Comparison of ENCODE assay signal across 19 cellular contexts in the genomic region with DNA sequence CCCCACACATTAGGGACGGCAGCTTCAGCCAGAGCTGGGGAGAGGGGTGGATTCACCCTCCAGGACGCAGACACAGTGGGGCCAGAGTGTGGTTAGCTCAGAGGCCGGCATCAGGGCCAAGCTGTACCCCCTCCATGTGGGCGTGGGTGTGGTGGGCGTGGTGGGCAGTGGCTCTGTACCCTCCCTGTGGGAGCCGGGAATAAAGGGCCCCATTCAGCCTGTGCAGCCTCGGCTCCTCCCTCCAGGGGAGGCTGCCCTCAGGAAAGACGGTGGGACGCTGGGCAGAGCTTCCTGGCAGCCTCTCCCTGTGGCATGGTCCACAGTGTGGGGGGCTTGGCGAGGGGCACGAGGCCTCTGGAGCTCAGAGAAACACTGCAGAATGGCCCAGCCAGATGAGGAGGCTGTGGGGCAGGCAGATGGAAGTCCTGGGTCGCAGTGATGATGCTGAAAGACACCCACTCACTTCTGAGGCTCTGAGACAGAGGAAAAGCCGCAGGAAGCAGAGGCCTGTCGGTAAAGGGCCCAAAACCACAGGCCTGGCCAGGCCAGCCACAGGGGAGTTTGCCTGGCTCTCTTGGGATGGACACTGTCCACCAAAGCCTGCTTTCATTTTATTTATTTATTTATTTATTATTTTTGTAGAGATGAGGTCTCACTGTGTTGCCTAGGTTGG.
DNase-seq lines count a peak whose midpoint lies in the region; ATAC-seq, FAIRE-seq and TF ChIP-seq lines count a peak whose summit lies in the region.
"Had no signal": no experiment of that assay in that cellular context is flagged by ENCODE, and none has a peak within 500 bp of the region (broad histone marks: within the 10 kb centered on the region; RNA-seq: fewer than 3 reads in every experiment).

No MANE protein-coding gene starts in this region.

- H3K27me3 ChIP-seq in HepG2 (ENCODE audit: control insufficient read depth in 1 of 2, insufficient read depth in 2 of 2, low read length in 2 of 2) = no peaks in the 10 kb centered on the region
- H3K27me3 ChIP-seq: hepatocyte had no signal

- H2AFZ ChIP-seq in HepG2 (ENCODE audit: low read length) = no peak overlapping the region
- H2AFZ ChIP-seq: hepatocyte had no signal

- BruUV-seq in HepG2 (replicated peaks; lab: Mats Ljungman, UMichigan) = no TSS peak

- H3K27ac ChIP-seq in HepG2 (ENCODE audit: extremely low read length, insufficient read depth, low read length) = no peak overlapping the region
- H3K27ac ChIP-seq: hepatocyte had no signal

- peaks cover 4% of the 10 kb centered on the region; the same call in 1 of the 2 replicates for H4K20me1 ChIP-seq in HepG2 (ENCODE audit: insufficient read depth, low read length)

- H3K9ac ChIP-seq in HepG2 (ENCODE audit: insufficient read depth, low read depth, low read length) = no peak overlapping the region

- no peak overlapping the region for H3K4me3 Mint-ChIP-seq in activated naive CD4-positive, alpha-beta T cell treated with anti-CD3 and anti-CD28 coated beads for 36 hours
- peak overlapping the region; percentile 73 for H3K4me3 Mint-ChIP-seq in activated T-helper 17 cell treated with anti-CD3 and anti-CD28 coated beads, Interleukin-2, amount 50 U/mL, for 72 hours

- H3K4me2 ChIP-seq in HepG2 (ENCODE audit: low read depth, low read length) = no peak overlapping the region
- H3K4me2 ChIP-seq: hepatocyte had no signal

- in situ Hi-C loops in HepG2 (cut with HindIII; ENCODE audit: extremely low pct_ligation_motif_present, low pct_unique_long_range_greater_than_20kb) = no loop called here

- ATAC-seq in activated naive CD4-positive, alpha-beta T cell treated with anti-CD3 and anti-CD28 coated beads, Interleukin-2, amount 50 U/mL, for 72 hours = no peak
- peak; percentile 31 for ATAC-seq in activated T-helper 17 cell treated with anti-CD3 and anti-CD28 coated beads, Interleukin-2, amount 50 U/mL, for 72 hours (replicated peaks)
- ATAC-seq in HepG2 (no peak), GM18519 (IDR thresholded peaks at IDR 0.05; ENCODE audit: low FRiP score, unreplicated experiment) (no peak)

- peaks cover 36% of the 10 kb centered on the region for H3K4me1 Mint-ChIP-seq in activated naive CD4-positive, alpha-beta T cell treated with anti-CD3 and anti-CD28 coated beads for 36 hours (ENCODE audit: low read depth)
- peaks cover 31% of the 10 kb centered on the region for H3K4me1 Mint-ChIP-seq in activated T-helper 17 cell treated with anti-CD3 and anti-CD28 coated beads, Interleukin-2, amount 50 U/mL, for 72 hours

- H3K9me3 ChIP-seq in HepG2 (ENCODE audit: low read length) = no peaks in the 10 kb centered on the region

- TF ChIP-seq EP300 in HepG2 (IDR thresholded peaks at IDR 0.05; ENCODE audit: low read depth in 2 of 2, low read length in 2 of 2) (no peak), HepG2 (CRISPR knock-in tag; IDR thresholded peaks at IDR 0.05; ENCODE audit: borderline replicate concordance) (no peak)

- no peak for TF ChIP-seq CTCF in HepG2 (CRISPR knock-in tag; IDR thresholded peaks at IDR 0.05)

- POLR2A ChIA-PET in HepG2 (lab: Yijun Ruan, JAX) = no interaction called here

- no peak for FAIRE-seq in HepG2 (lab: Jason Lieb, UNC)
- peak; percentile 73 for FAIRE-seq in urothelium cell line (lab: Jason Lieb, UNC)
- FAIRE-seq: GM12891 had no signal

- no peaks in the 10 kb centered on the region for H3K79me2 ChIP-seq in HepG2 (ENCODE audit: insufficient read depth, low read length)

- H3K4me3 ChIP-seq in HepG2 (replicated peaks in 1 of 3; ENCODE audit: insufficient read depth in 1 of 3, low read depth in 2 of 3, low read length in 3 of 3) = no peak overlapping the region
- H3K4me3 ChIP-seq: hepatocyte had no signal

- peaks cover 14 to 31% of the 10 kb centered on the region in 2 experiments; a peak in 3 of 5 replicates for H3K36me3 ChIP-seq in HepG2 (replicated peaks in 1 of 2; ENCODE audit: control insufficient read depth in 1 of 2, insufficient read depth in 2 of 2, low read length in 2 of 2)

- intact Hi-C loops in activated naive CD4-positive, alpha-beta T cell treated with anti-CD3 and anti-CD28 coated beads for 36 hours (cut with micrococcal nuclease) = no loop called here
- intact Hi-C loops in HepG2 (cut with micrococcal nuclease; ENCODE audit: unreplicated experiment) = no loop called here

- H3K27me3 Mint-ChIP-seq in activated naive CD4-positive, alpha-beta T cell treated with anti-CD3 and anti-CD28 coated beads for 36 hours (ENCODE audit: low read depth) = no peaks in the 10 kb centered on the region
- H3K27me3 Mint-ChIP-seq in activated T-helper 17 cell treated with anti-CD3 and anti-CD28 coated beads, Interleukin-2, amount 50 U/mL, for 72 hours = no peaks in the 10 kb centered on the region

- H3K36me3 Mint-ChIP-seq in activated naive CD4-positive, alpha-beta T cell treated with anti-CD3 and anti-CD28 coated beads for 36 hours (ENCODE audit: low read depth) = no peaks in the 10 kb centered on the region
- peaks cover 0 to 3% of the 10 kb centered on the region in 2 donors for H3K36me3 Mint-ChIP-seq in activated naive CD4-positive, alpha-beta T cell treated with anti-CD3 and anti-CD28 coated beads, Interleukin-2, amount 50 U/mL, for 72 hours
- no peaks in the 10 kb centered on the region for H3K36me3 Mint-ChIP-seq in activated T-helper 17 cell treated with anti-CD3 and anti-CD28 coated beads, Interleukin-2, amount 50 U/mL, for 72 hours (ENCODE audit: low read depth)

- DNase-seq in activated naive CD4-positive, alpha-beta T cell treated with anti-CD3 and anti-CD28 coated beads for 36 hours = no peak
- DNase-seq in activated naive CD4-positive, alpha-beta T cell treated with anti-CD3 and anti-CD28 coated beads, Interleukin-2, amount 50 U/mL, for 72 hours (ENCODE audit: low spot score in 2 of 2) = no peak
- DNase-seq in HepG2 (ENCODE audit: low spot score) = no peak
- DNase-seq in urothelium cell line (ENCODE audit: low spot score) = peak; percentile 35
- DNase-seq in NCI-H1436 (lab: John Stamatoyannopoulos, UW) = no peak
- DNase-seq in D341Med (ENCODE audit: low spot score) = no peak
- DNase-seq: ACHN; activated CD4-positive, CD25-positive, alpha-beta regulatory T cell; COR-L47; dermis blood vessel endothelial cell; NCI-H1694; NCI-H524; posterior cingulate gyrus; substantia nigra; SW 1271 had no signal

- H3K9me3 Mint-ChIP-seq in activated naive CD4-positive, alpha-beta T cell treated with anti-CD3 and anti-CD28 coated beads for 36 hours = no peaks in the 10 kb centered on the region
- H3K9me3 Mint-ChIP-seq in activated naive CD4-positive, alpha-beta T cell treated with anti-CD3 and anti-CD28 coated beads, Interleukin-2, amount 50 U/mL, for 72 hours = peaks cover 0 to 3% of the 10 kb centered on the region in 2 donors
- H3K9me3 Mint-ChIP-seq in activated T-helper 17 cell treated with anti-CD3 and anti-CD28 coated beads, Interleukin-2, amount 50 U/mL, for 72 hours = no peaks in the 10 kb centered on the region

- TF ChIP-seq RAD21 in HepG2 (CRISPR knock-in tag; IDR thresholded peaks at IDR 0.05) = no peak

- H3K27ac Mint-ChIP-seq in activated naive CD4-positive, alpha-beta T cell treated with anti-CD3 and anti-CD28 coated beads for 36 hours = peak overlapping the region; percentile 59
- H3K27ac Mint-ChIP-seq in activated naive CD4-positive, alpha-beta T cell treated with anti-CD3 and anti-CD28 coated beads, Interleukin-2, amount 50 U/mL, for 72 hours = peak overlapping the region in 1 of 2 donors; percentile 62
- H3K27ac Mint-ChIP-seq in activated T-helper 17 cell treated with anti-CD3 and anti-CD28 coated beads, Interleukin-2, amount 50 U/mL, for 72 hours = peak overlapping the region; percentile 95

- TF ChIP-seq POLR2A in HepG2 (IDR thresholded peaks at IDR 0.05; ENCODE audit: insufficient read depth in 1 of 2, low read depth in 2 of 2, low read length in 2 of 2) = no peak

- CTCF ChIA-PET in activated naive CD4-positive, alpha-beta T cell treated with anti-CD3 and anti-CD28 coated beads for 36 hours (lab: Charles Lee) = interaction anchor here (1.1 to 1.3 kb wide), 2 partner anchors 9 to 18 kb away, joined by 3 to 7 read pairs; no protein-coding TSS in a partner anchor
- CTCF ChIA-PET in HepG2 (lab: Yijun Ruan, JAX; ENCODE audit: low intra/inter-chr PET ratio, low total read pairs) = no interaction called here

- peaks cover 9% of the 10 kb centered on the region for H3K4me1 ChIP-seq in HepG2 (ENCODE audit: insufficient read depth, low read length)

- 96% methylated on average over 10 of the region's 14 CpGs for WGBS in HepG2 (ENCODE audit: low lambda C conversion rate)

TF ChIP-seq in HepG2, 621 proteins besides CTCF, POLR2A, EP300 and RAD21 (continues in another document):
- TF ChIP-seq ARID2 (CRISPR knock-in tag; IDR thresholded peaks at IDR 0.05; ENCODE audit: borderline replicate concordance) (no peak), ZFP36L1 (CRISPR knock-in tag; IDR thresholded peaks at IDR 0.05) (no peak), SALL1 (CRISPR knock-in tag; IDR thresholded peaks at IDR 0.05) (0 out of 2 replicates have a peak, but pooled peaks have one; percentile 12)
- TF ChIP-seq, protein P1, sequence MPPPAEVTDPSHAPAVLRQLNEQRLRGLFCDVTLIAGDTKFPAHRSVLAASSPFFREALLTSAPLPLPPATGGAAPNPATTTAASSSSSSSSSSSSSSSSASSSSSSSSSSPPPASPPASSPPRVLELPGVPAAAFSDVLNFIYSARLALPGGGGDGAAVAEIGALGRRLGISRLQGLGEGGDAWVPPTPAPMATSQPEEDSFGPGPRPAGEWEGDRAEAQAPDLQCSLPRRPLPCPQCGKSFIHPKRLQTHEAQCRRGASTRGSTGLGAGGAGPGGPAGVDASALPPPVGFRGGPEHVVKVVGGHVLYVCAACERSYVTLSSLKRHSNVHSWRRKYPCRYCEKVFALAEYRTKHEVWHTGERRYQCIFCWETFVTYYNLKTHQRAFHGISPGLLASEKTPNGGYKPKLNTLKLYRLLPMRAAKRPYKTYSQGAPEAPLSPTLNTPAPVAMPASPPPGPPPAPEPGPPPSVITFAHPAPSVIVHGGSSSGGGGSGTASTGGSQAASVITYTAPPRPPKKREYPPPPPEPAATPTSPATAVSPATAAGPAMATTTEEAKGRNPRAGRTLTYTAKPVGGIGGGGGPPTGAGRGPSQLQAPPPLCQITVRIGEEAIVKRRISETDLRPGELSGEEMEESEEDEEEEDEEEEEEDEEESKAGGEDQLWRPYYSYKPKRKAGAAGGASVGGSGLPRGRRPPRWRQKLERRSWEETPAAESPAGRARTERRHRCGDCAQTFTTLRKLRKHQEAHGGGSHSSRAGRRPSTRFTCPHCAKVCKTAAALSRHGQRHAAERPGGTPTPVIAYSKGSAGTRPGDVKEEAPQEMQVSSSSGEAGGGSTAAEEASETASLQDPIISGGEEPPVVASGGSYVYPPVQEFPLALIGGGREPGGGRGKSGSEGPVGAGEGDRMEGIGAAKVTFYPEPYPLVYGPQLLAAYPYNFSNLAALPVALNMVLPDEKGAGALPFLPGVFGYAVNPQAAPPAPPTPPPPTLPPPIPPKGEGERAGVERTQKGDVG (CRISPR knock-in tag; IDR thresholded peaks at IDR 0.05; ENCODE audit: borderline replicate concordance) = no peak
